In genomic region chr19:36687214-36688056, GRCh38 we compare ENCODE assay signal across 8 cellular contexts. TPM values are rescaled to one million over a fixed set of nuclear protein-coding genes. Genes with fewer than 3 reads are reported as not detected.
DNase-seq lines count a peak whose midpoint lies in the region; ATAC-seq, FAIRE-seq and TF ChIP-seq lines count a peak whose summit lies in the region.

Gene ZNF567 (plus strand): TSS chr19:36687612. CDS start chr19:36694868, 7,256 bp downstream.

- peak within 1 kb of the TSS; percentile 75 to 79 for H3K9ac ChIP-seq in kidney (ENCODE audit: low read length in 2 of 2)

- H3K4me1 ChIP-seq in kidney (ENCODE audit: control insufficient read depth in 1 of 2, insufficient read depth in 1 of 2, low read depth in 1 of 2, low read length in 2 of 2): peaks cover 6 to 12% of the 10 kb centered on the region in 2 donors

- TF ChIP-seq CTCF in AG09309 (IDR thresholded peaks at IDR 0.05; ENCODE audit: control insufficient read depth, insufficient read depth, low read depth, low read length, missing control alignments): no peak
- peak; percentile 24 for TF ChIP-seq CTCF in chondrocyte (IDR thresholded peaks at IDR 0.05)
- no peak for TF ChIP-seq CTCF in kidney (IDR thresholded peaks at IDR 0.05; ENCODE audit: borderline replicate concordance, extremely low read depth, insufficient read depth)

- peak; percentile 66 for DNase-seq in AG09309 (ENCODE audit: low read depth)
- peak; percentile 89 for DNase-seq in NCI-H446 treated with DMSO at 0.1 percent for 48 hours (lab: John Stamatoyannopoulos, UW)
- DNase-seq in activated CD4-positive, alpha-beta T cell treated with anti-CD3 and anti-CD28 coated beads for 1 hour: peak; percentile 97
- peak; percentile 99 for DNase-seq in chondrocyte (ENCODE audit: low spot score)
- peak; percentile 99 for DNase-seq in kidney
- DNase-seq in stimulated activated CD4-positive, alpha-beta T cell treated with anti-CD3 and anti-CD28 coated beads, Interleukin-15, amount 100 ng/mL, for 1 hour (ENCODE audit: low read depth in 1 of 2, low spot score in 1 of 2): peak; percentile 93 to 98

- H3K4me3 ChIP-seq in AG09309 (ENCODE audit: control insufficient read depth, low read depth, low read length): peak within 1 kb of the TSS; percentile 100
- H3K4me3 ChIP-seq in kidney (ENCODE audit: low read length in 2 of 2): peak within 1 kb of the TSS; percentile 96 to 99

- peaks cover 14% of the 10 kb centered on the region for H3K9me3 Mint-ChIP-seq in chondrocyte (ENCODE audit: low read depth)

- H3K27ac Mint-ChIP-seq in chondrocyte (ENCODE audit: unreplicated experiment): peak within 1 kb of the TSS; percentile 90

- H3K4me1 Mint-ChIP-seq in chondrocyte (ENCODE audit: low read depth): peaks cover 25% of the 10 kb centered on the region

- peaks cover 28% of the 10 kb centered on the region for H3K36me3 Mint-ChIP-seq in chondrocyte (ENCODE audit: low read depth)

- FAIRE-seq in kidney (lab: Jason Lieb, UNC): no peak

- H3K4me3 Mint-ChIP-seq in chondrocyte (ENCODE audit: unreplicated experiment): peak within 1 kb of the TSS; percentile 98

- H3K9me3 ChIP-seq in kidney (ENCODE audit: control insufficient read depth in 1 of 2, low read length in 2 of 2): no peaks in the 10 kb centered on the region

- ATAC-seq in GM19023 (IDR thresholded peaks at IDR 0.05; ENCODE audit: unreplicated experiment) (peak; percentile 93), HG03196 (IDR thresholded peaks at IDR 0.05; ENCODE audit: unreplicated experiment) (peak; percentile 95)

- H3K27ac ChIP-seq in kidney (ENCODE audit: low read depth in 2 of 2, low read length in 2 of 2): peak within 1 kb of the TSS; percentile 35 to 68

- peaks cover 9 to 12% of the 10 kb centered on the region in 2 donors for H3K36me3 ChIP-seq in kidney (ENCODE audit: control insufficient read depth in 1 of 2, insufficient read depth in 2 of 2, low read length in 2 of 2)

- intact Hi-C loops in kidney (cut with DNase I): no loop called here

- no peaks in the 10 kb centered on the region for H3K27me3 Mint-ChIP-seq in chondrocyte (ENCODE audit: low read depth)

RNA-seq across cellular contexts. Expression of gene ZNF567, which starts in this region (rescaled TPM):
- 4.9 to 6.9 TPM (median 6.4 TPM) in 3 replicates for total RNA-seq in chondrocyte
- total RNA-seq in kidney: 9.8 TPM
- 4.0 TPM for polyA plus RNA-seq in kidney (ENCODE audit: insufficient read depth, low read depth, low replicate concordance)

Comparison
In these comparisons a context has a peak if more than half of its experiments do, and no peak if none do; other contexts are left out.
1. Peak in every context shown above with its lines: DNase-seq, ATAC-seq, H3K4me3 ChIP-seq and H3K27ac ChIP-seq.